ENCODE assay signal across 25 cellular contexts in the genomic region with DNA sequence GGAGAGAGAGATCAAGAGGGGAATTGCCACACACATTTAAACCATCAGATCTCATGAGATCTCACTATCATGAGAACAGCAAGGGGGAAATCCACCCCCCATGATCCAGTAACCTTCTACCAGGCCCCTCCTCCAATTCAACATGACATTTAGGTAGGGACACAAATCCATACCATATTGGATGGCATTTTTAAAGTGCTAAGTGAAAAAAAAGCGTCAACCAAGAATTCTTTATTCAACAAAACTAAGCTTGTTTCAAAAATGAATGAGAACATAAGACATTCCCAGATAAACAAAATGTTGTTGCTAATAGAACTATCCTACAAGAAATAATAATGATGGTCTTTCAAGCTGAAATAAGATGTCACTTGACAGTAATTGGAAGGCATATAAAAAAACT.
"Had no signal": no experiment of that assay in that cellular context is flagged by ENCODE, and none has a peak within 500 bp of the region (broad histone marks: within the 10 kb centered on the region; RNA-seq: fewer than 3 reads in every experiment).

No MANE protein-coding gene starts in this region.

- DNase-seq: nephron progenitor cell; nucleus accumbens; pancreas; psoas muscle; right cardiac atrium; right lobe of liver; sigmoid colon; small intestine; stimulated activated CD4-positive, alpha-beta T cell treated with anti-CD3 and anti-CD28 coated beads, Interleukin-15, amount 100 ng/mL, for 24 hours; stimulated activated CD4-positive, alpha-beta T cell treated with anti-CD3 and anti-CD28 coated beads, Interleukin-2, amount 100 ng/mL, for 24 hours; stimulated activated CD4-positive, alpha-beta T cell treated with anti-CD3 and anti-CD28 coated beads, Interleukin-2, amount 100 ng/mL, for 48 hours; stimulated activated CD4-positive, alpha-beta T cell treated with anti-CD3 and anti-CD28 coated beads, Interleukin-4, amount 100 ng/mL, for 24 hours; stimulated activated naive B cell treated with anti-CD40 and anti-IgM and Interleukin-4, amounts not matched to agents 10 μg/mL and 1 μg/mL and 100 μg/mL, for 72 hours; stimulated activated naive CD4-positive, alpha-beta T cell treated with Interleukin-2 at 50 U/mL for 16 hours; stomach; thyroid gland; trophoblast cell; upper lobe of left lung had no signal

- H3K4me3 ChIP-seq: pancreas, psoas muscle, right lobe of liver, sigmoid colon, stomach, thoracic aorta, thyroid gland, tibial nerve, upper lobe of left lung, vagina had no signal

- H3K27ac ChIP-seq: neutrophil, pancreas, psoas muscle, right lobe of liver, sigmoid colon, stomach, thoracic aorta, thyroid gland, tibial nerve, upper lobe of left lung, vagina had no signal

- FAIRE-seq: urothelium cell line had no signal

- ATAC-seq: natural killer cell treated with Interleukin-12 subunit alpha and Interleukin-12 subunit beta and Interleukin-15 and Interleukin-18, amount 100 ng/mL, for 72 hours; pancreas; psoas muscle; right cardiac atrium; right lobe of liver; stimulated activated effector memory CD8-positive, alpha-beta T cell treated with anti-CD3 and anti-CD28 coated beads, Interleukin-12 subunit alpha, Interleukin-12 subunit beta, amount 100 ng/mL, for 72 hours; stimulated activated naive B cell treated with anti-CD40 and anti-IgM and Interleukin-4, amounts not matched to agents 10 μg/mL and 1 μg/mL and 100 μg/mL, for 72 hours had no signal

- H3K36me3 ChIP-seq: neutrophil, pancreas, right lobe of liver, sigmoid colon, stomach, thoracic aorta, thyroid gland, tibial nerve, upper lobe of left lung, vagina had no signal

- H3K9me3 ChIP-seq: pancreas, psoas muscle, thoracic aorta, thyroid gland, vagina had no signal

- H3K27me3 ChIP-seq: neutrophil, pancreas, right lobe of liver, sigmoid colon, stomach, thyroid gland, tibial nerve, vagina had no signal

- H3K4me1 ChIP-seq: pancreas, psoas muscle, right lobe of liver, sigmoid colon, stomach, thyroid gland, tibial nerve, upper lobe of left lung, vagina had no signal
